ENCODE assay signal across 27 cellular contexts in genomic region chr2:126317797-126318431, GRCh38.
DNase-seq lines count a peak whose midpoint lies in the region; ATAC-seq and TF ChIP-seq lines count a peak whose summit lies in the region.
"Had no signal": no experiment of that assay in that cellular context is flagged by ENCODE, and none has a peak within 500 bp of the region (broad histone marks: within the 10 kb centered on the region; RNA-seq: fewer than 3 reads in every experiment).

No MANE protein-coding gene starts in this region.

- H2AK5ac ChIP-seq in mesenchymal stem cell (ENCODE audit: low read length, severe bottlenecking) = no peak overlapping the region

- ATAC-seq in HG03378 (IDR thresholded peaks at IDR 0.05; ENCODE audit: unreplicated experiment) = peak; percentile 46
- ATAC-seq in Right ventricle myocardium superior (ENCODE audit: poor library complexity) = no peak
- no peak for ATAC-seq in HG02588 (IDR thresholded peaks at IDR 0.05; ENCODE audit: unreplicated experiment)
- no peak for ATAC-seq in GM18867 (IDR thresholded peaks at IDR 0.05; ENCODE audit: unreplicated experiment)
- ATAC-seq: heart right ventricle, T-helper 17 cell had no signal

- no peak overlapping the region for H3K23ac ChIP-seq in mesenchymal stem cell (ENCODE audit: low read length in 2 of 2)

- H4K91ac ChIP-seq in mesenchymal stem cell (ENCODE audit: low read length) = no peak overlapping the region

- intact Hi-C loops in Right ventricle myocardium superior (cut with DNase I) = no loop called here

- H3K36me3 ChIP-seq in brain microvascular endothelial cell (replicated peaks) (no peaks in the 10 kb centered on the region), mesenchymal stem cell (ENCODE audit: control insufficient read depth in 1 of 2, insufficient read depth in 2 of 2, low read depth in 1 of 2, low read length in 2 of 2) (no peaks in the 10 kb centered on the region)
- H3K36me3 ChIP-seq: heart right ventricle, neural progenitor cell, right atrium auricular region had no signal

- in situ Hi-C loops in brain microvascular endothelial cell (cut with HindIII; ENCODE audit: low pct_ligation_motif_present, low sequenced_read_pairs) = no loop called here

- no peak overlapping the region for H3K27ac ChIP-seq in brain microvascular endothelial cell
- H3K27ac ChIP-seq in mesenchymal stem cell (ENCODE audit: low read length, poor library complexity, severe bottlenecking) = no peak overlapping the region
- H3K27ac ChIP-seq: heart right ventricle, neural progenitor cell, parathyroid adenoma, right atrium auricular region had no signal

- no peak overlapping the region for H2BK15ac ChIP-seq in mesenchymal stem cell (ENCODE audit: low read depth, poor library complexity, severe bottlenecking)

- H2BK5ac ChIP-seq in mesenchymal stem cell (ENCODE audit: low read depth, low read length, poor library complexity, severe bottlenecking) = no peak overlapping the region

- TF ChIP-seq CTCF in brain microvascular endothelial cell (IDR thresholded peaks at IDR 0.05; ENCODE audit: low read depth, low read length, missing control alignments) = no peak

- no peaks in the 10 kb centered on the region for H3K9me3 ChIP-seq in mesenchymal stem cell (ENCODE audit: control insufficient read depth, low read length)
- H3K9me3 ChIP-seq: heart right ventricle, right atrium auricular region had no signal

- H2BK120ac ChIP-seq in mesenchymal stem cell (ENCODE audit: low read depth, low read length) = no peak overlapping the region

- H3K27me3 ChIP-seq in brain microvascular endothelial cell (replicated peaks) (no peaks in the 10 kb centered on the region), mesenchymal stem cell (ENCODE audit: control insufficient read depth in 1 of 2, insufficient read depth in 1 of 2, low read length in 2 of 2) (no peaks in the 10 kb centered on the region)
- H3K27me3 ChIP-seq: heart right ventricle, neural progenitor cell, right atrium auricular region had no signal

- no peak overlapping the region for H3K4me3 ChIP-seq in brain microvascular endothelial cell (ENCODE audit: low read depth, low read length)
- H3K4me3 ChIP-seq in mesenchymal stem cell (ENCODE audit: insufficient read depth in 1 of 2, low read depth in 1 of 2, low read length in 2 of 2) = no peak overlapping the region
- H3K4me3 ChIP-seq: heart right ventricle, neural progenitor cell, right atrium auricular region had no signal

- H4K8ac ChIP-seq in mesenchymal stem cell (ENCODE audit: low read length) = no peak overlapping the region

- no peak overlapping the region for H3K4ac ChIP-seq in mesenchymal stem cell (ENCODE audit: low read depth in 1 of 2, low read length in 2 of 2)

- H3K14ac ChIP-seq in mesenchymal stem cell (ENCODE audit: low read length in 2 of 2) = no peak overlapping the region

- DNase-seq in EH (ENCODE audit: low read depth) = peak; percentile 62
- DNase-seq in brain microvascular endothelial cell = peak; percentile 18
- peak; percentile 54 for DNase-seq in mesenchymal stem cell
- no peak for DNase-seq in Right ventricle myocardium superior
- DNase-seq: activated naive CD4-positive, alpha-beta T cell; activated T-cell treated with anti-CD3 and anti-CD28 coated beads, Interleukin-2, amount 50 U/mL, for 4 hours; CD4-positive, CD25-positive, alpha-beta regulatory T cell; DMS153; HCEC 1CT; heart right ventricle; KBM-7; left cardiac atrium; mammary epithelial cell; NCI-H146; NCI-H2107; NCI-H446; NCI-H82; SK-N-SH; stimulated activated CD4-positive, alpha-beta T cell treated with anti-CD3 and anti-CD28 coated beads, Interleukin-2, amount 100 ng/mL, for 24 hours; substantia nigra; T-helper 17 cell had no signal

- H3K79me1 ChIP-seq in mesenchymal stem cell (replicated peaks; ENCODE audit: low read length, poor library complexity, severe bottlenecking) = no peaks in the 10 kb centered on the region

- peak overlapping the region; percentile 21 to 22 for H3K18ac ChIP-seq in mesenchymal stem cell (ENCODE audit: low read depth in 1 of 2, low read length in 2 of 2)

- H2AFZ ChIP-seq in mesenchymal stem cell (ENCODE audit: low read depth, low read length) = no peak overlapping the region
- H2AFZ ChIP-seq: neural progenitor cell, parathyroid adenoma had no signal

- H3K9ac ChIP-seq in mesenchymal stem cell (ENCODE audit: low read length) = no peak overlapping the region
- H3K9ac ChIP-seq: neural progenitor cell, parathyroid adenoma, SK-N-SH had no signal

- H3K4me2 ChIP-seq in mesenchymal stem cell (ENCODE audit: low read length, poor library complexity, severe bottlenecking) = no peak overlapping the region
- H3K4me2 ChIP-seq: neural progenitor cell, SK-N-SH had no signal

- WGBS in mesenchymal stem cell = no CpG with 5 or more reads among the region's 2 CpGs

- no peak overlapping the region for H2BK12ac ChIP-seq in mesenchymal stem cell (ENCODE audit: low read length in 2 of 2)

- no peaks in the 10 kb centered on the region for H3K4me1 ChIP-seq in mesenchymal stem cell (ENCODE audit: control insufficient read depth, insufficient read depth, low read depth, low read length)
- H3K4me1 ChIP-seq: heart right ventricle, neural progenitor cell, parathyroid adenoma, right atrium auricular region had no signal
